ENCODE assay signal across 17 cellular contexts in genomic region chr20:51417245-51417560, GRCh38.
DNase-seq lines count a peak whose midpoint lies in the region; TF ChIP-seq lines count a peak whose summit lies in the region.
"Had no signal": no experiment of that assay in that cellular context is flagged by ENCODE, and none has a peak within 500 bp of the region (broad histone marks: within the 10 kb centered on the region; RNA-seq: fewer than 3 reads in every experiment).

No MANE protein-coding gene starts in this region.

- peaks cover 66% of the 10 kb centered on the region for H3K4me1 ChIP-seq in CD8-positive, alpha-beta memory T cell (ENCODE audit: insufficient read depth, low read length)
- H3K4me1 ChIP-seq in BE2C: no peaks in the 10 kb centered on the region

- peak overlapping the region; percentile 67 for H3K27ac ChIP-seq in CD8-positive, alpha-beta memory T cell (ENCODE audit: low read depth, low read length)

- H3K27me3 Mint-ChIP-seq in T-helper 2 cell treated with Interferon-gamma antibody and Interleukin-4, amounts not matched to agents 5 μg/mL and 100 μg/mL, for 36 hours (ENCODE audit: low read depth): no peaks in the 10 kb centered on the region
- no peaks in the 10 kb centered on the region for H3K27me3 Mint-ChIP-seq in CD8-positive, alpha-beta memory T cell
- H3K27me3 Mint-ChIP-seq in activated T-helper 2 cell treated with anti-CD3 and anti-CD28 coated beads, Interferon-gamma antibody, Interleukin-2, Interleukin-4, amounts not matched to agents 10 μg/mL and 5 μg/mL and 100 μg/mL, durations not matched to agents 14 hours and 24 hours and 36 hours (ENCODE audit: low read depth): no peaks in the 10 kb centered on the region
- H3K27me3 Mint-ChIP-seq in nephron progenitor cell (ENCODE audit: low read depth, poor library complexity): peaks cover 15% of the 10 kb centered on the region

- peaks cover 43% of the 10 kb centered on the region for H3K4me1 Mint-ChIP-seq in T-helper 2 cell treated with Interferon-gamma antibody and Interleukin-4, amounts not matched to agents 5 μg/mL and 100 μg/mL, for 36 hours (ENCODE audit: low read depth)
- peaks cover 68 to 93% (median 91%) of the 10 kb centered on the region in 3 donors for H3K4me1 Mint-ChIP-seq in CD8-positive, alpha-beta memory T cell
- H3K4me1 Mint-ChIP-seq in activated T-helper 2 cell treated with anti-CD3 and anti-CD28 coated beads, Interferon-gamma antibody, Interleukin-2, Interleukin-4, amounts not matched to agents 10 μg/mL and 5 μg/mL and 100 μg/mL, durations not matched to agents 14 hours and 24 hours and 36 hours (ENCODE audit: low read depth): peaks cover 41% of the 10 kb centered on the region
- peaks cover 34% of the 10 kb centered on the region for H3K4me1 Mint-ChIP-seq in nephron progenitor cell

- peaks cover 21% of the 10 kb centered on the region for H3K36me3 ChIP-seq in CD8-positive, alpha-beta memory T cell (ENCODE audit: insufficient read depth, low read length)
- no peaks in the 10 kb centered on the region for H3K36me3 ChIP-seq in BE2C
- no peaks in the 10 kb centered on the region for H3K36me3 ChIP-seq in MG63

- intact Hi-C loops in activated T-helper 2 cell treated with anti-CD3 and anti-CD28 coated beads, Interferon-gamma antibody, Interleukin-2, Interleukin-4, amounts not matched to agents 10 μg/mL and 5 μg/mL and 100 μg/mL, durations not matched to agents 14 hours and 24 hours and 36 hours (cut with micrococcal nuclease): no loop called here

- no peak for TF ChIP-seq CTCF in nephron progenitor cell (IDR thresholded peaks at IDR 0.05)
- TF ChIP-seq CTCF in BE2C (IDR thresholded peaks at IDR 0.05; ENCODE audit: low read depth, low read length): no peak

- no peaks in the 10 kb centered on the region for H3K9me3 Mint-ChIP-seq in T-helper 2 cell treated with Interferon-gamma antibody and Interleukin-4, amounts not matched to agents 5 μg/mL and 100 μg/mL, for 36 hours
- H3K9me3 Mint-ChIP-seq in CD8-positive, alpha-beta memory T cell: no peaks in the 10 kb centered on the region
- H3K9me3 Mint-ChIP-seq in activated T-helper 2 cell treated with anti-CD3 and anti-CD28 coated beads, Interferon-gamma antibody, Interleukin-2, Interleukin-4, amounts not matched to agents 10 μg/mL and 5 μg/mL and 100 μg/mL, durations not matched to agents 14 hours and 24 hours and 36 hours: no peaks in the 10 kb centered on the region
- no peaks in the 10 kb centered on the region for H3K9me3 Mint-ChIP-seq in nephron progenitor cell
- H3K9me3 Mint-ChIP-seq: H9 had no signal

- peak overlapping the region; percentile 36 for H3K4me3 ChIP-seq in CD8-positive, alpha-beta memory T cell (ENCODE audit: low read length)
- no peak overlapping the region for H3K4me3 ChIP-seq in BE2C (ENCODE audit: low read depth, low read length)
- H3K4me3 ChIP-seq in MG63: no peak overlapping the region
- H3K4me3 ChIP-seq: GM12878 had no signal

- no peak for DNase-seq in T-helper 2 cell treated with Interferon-gamma antibody and Interleukin-4, amounts not matched to agents 5 μg/mL and 100 μg/mL, for 36 hours (ENCODE audit: low spot score)
- DNase-seq in T-helper 2 cell: no peak
- no peak for DNase-seq in CD8-positive, alpha-beta memory T cell
- DNase-seq in activated T-helper 2 cell treated with anti-CD3 and anti-CD28 coated beads, Interferon-gamma antibody, Interleukin-2, Interleukin-4, amounts not matched to agents 10 μg/mL and 5 μg/mL and 100 μg/mL, durations not matched to agents 14 hours and 24 hours and 36 hours (ENCODE audit: low spot score): no peak
- DNase-seq in nephron progenitor cell: no peak
- no peak for DNase-seq in BE2C
- DNase-seq in hippocampal formation (lab: John Stamatoyannopoulos, UW): no peak
- no peak for DNase-seq in MG63
- DNase-seq: 8988T; activated CD4-positive, alpha-beta T cell treated with anti-CD3 and anti-CD28 coated beads, Interleukin-2, amount 50 U/mL, for 1 hour; foreskin fibroblast; H9; mesenchymal stem cell; NCI-H1092 treated with DMSO at 0.1 percent for 48 hours; NCI-H2171 treated with DMSO at 0.1 percent for 48 hours; occipital lobe had no signal

- no peak overlapping the region for H3K4me3 Mint-ChIP-seq in T-helper 2 cell treated with Interferon-gamma antibody and Interleukin-4, amounts not matched to agents 5 μg/mL and 100 μg/mL, for 36 hours
- peak overlapping the region in 6 of 7 donors; percentile 58 to 87 (median 71) for H3K4me3 Mint-ChIP-seq in CD8-positive, alpha-beta memory T cell
- H3K4me3 Mint-ChIP-seq in activated T-helper 2 cell treated with anti-CD3 and anti-CD28 coated beads, Interferon-gamma antibody, Interleukin-2, Interleukin-4, amounts not matched to agents 10 μg/mL and 5 μg/mL and 100 μg/mL, durations not matched to agents 14 hours and 24 hours and 36 hours (ENCODE audit: low read depth): no peak overlapping the region
- peak overlapping the region; percentile 5 for H3K4me3 Mint-ChIP-seq in nephron progenitor cell
- H3K4me3 Mint-ChIP-seq: H9 had no signal

- peaks cover 70% of the 10 kb centered on the region for H3K36me3 Mint-ChIP-seq in T-helper 2 cell treated with Interferon-gamma antibody and Interleukin-4, amounts not matched to agents 5 μg/mL and 100 μg/mL, for 36 hours (ENCODE audit: low read depth)
- peaks cover 0 to 54% (median 11%) of the 10 kb centered on the region in 3 donors for H3K36me3 Mint-ChIP-seq in CD8-positive, alpha-beta memory T cell
- peaks cover 71% of the 10 kb centered on the region for H3K36me3 Mint-ChIP-seq in activated T-helper 2 cell treated with anti-CD3 and anti-CD28 coated beads, Interferon-gamma antibody, Interleukin-2, Interleukin-4, amounts not matched to agents 10 μg/mL and 5 μg/mL and 100 μg/mL, durations not matched to agents 14 hours and 24 hours and 36 hours (ENCODE audit: low read depth)
- H3K36me3 Mint-ChIP-seq in nephron progenitor cell (ENCODE audit: low read depth): no peaks in the 10 kb centered on the region

- peak overlapping the region; percentile 41 for H3K27ac Mint-ChIP-seq in T-helper 2 cell treated with Interferon-gamma antibody and Interleukin-4, amounts not matched to agents 5 μg/mL and 100 μg/mL, for 36 hours
- peak overlapping the region; percentile 87 to 100 (median 97) for H3K27ac Mint-ChIP-seq in CD8-positive, alpha-beta memory T cell
- peak overlapping the region; percentile 75 for H3K27ac Mint-ChIP-seq in activated T-helper 2 cell treated with anti-CD3 and anti-CD28 coated beads, Interferon-gamma antibody, Interleukin-2, Interleukin-4, amounts not matched to agents 10 μg/mL and 5 μg/mL and 100 μg/mL, durations not matched to agents 14 hours and 24 hours and 36 hours
- H3K27ac Mint-ChIP-seq in nephron progenitor cell: no peak overlapping the region
- H3K27ac Mint-ChIP-seq: H9 had no signal

- no peaks in the 10 kb centered on the region for H3K9me3 ChIP-seq in CD8-positive, alpha-beta memory T cell (ENCODE audit: low read length)
- no peaks in the 10 kb centered on the region for H3K9me3 ChIP-seq in BE2C
- no peaks in the 10 kb centered on the region for H3K9me3 ChIP-seq in MG63

- CTCF ChIA-PET in CD8-positive, alpha-beta memory T cell (lab: Charles Lee): interaction anchor here (1.2 to 4.8 kb wide), 9 partner anchors 9 to 177 kb away, joined by 3 to 34 read pairs (median 7); no protein-coding TSS in a partner anchor

- no peaks in the 10 kb centered on the region for H3K27me3 ChIP-seq in CD8-positive, alpha-beta memory T cell (ENCODE audit: insufficient read depth, low read length, poor library complexity, severe bottlenecking)
- H3K27me3 ChIP-seq in BE2C (peaks cover 2% of the 10 kb centered on the region; the same call in 1 of the 2 replicates), MG63 (no peaks in the 10 kb centered on the region)

- POLR2A ChIA-PET in CD8-positive, alpha-beta memory T cell (lab: Charles Lee): interaction anchor here (1.5 to 3.1 kb wide), 4 partner anchors 9 to 31 kb away, joined by 5 to 13 read pairs (median 8); no protein-coding TSS in a partner anchor

Comparison
In these comparisons a context has a peak if more than half of its experiments do, and no peak if none do; other contexts are left out.
1. H3K4me3 Mint-ChIP-seq: peak in CD8-positive, alpha-beta memory T cell (6 of 7) and nephron progenitor cell (single experiment); none in T-helper 2 cell treated with Interferon-gamma antibody and Interleukin-4, amounts not matched to agents 5 μg/mL and 100 μg/mL, for 36 hours (single experiment) and activated T-helper 2 cell treated with anti-CD3 and anti-CD28 coated beads, Interferon-gamma antibody, Interleukin-2, Interleukin-4, amounts not matched to agents 10 μg/mL and 5 μg/mL and 100 μg/mL, durations not matched to agents 14 hours and 24 hours and 36 hours (single experiment).